Comparison of ENCODE assay signal across 2 cellular contexts in the genomic region with DNA sequence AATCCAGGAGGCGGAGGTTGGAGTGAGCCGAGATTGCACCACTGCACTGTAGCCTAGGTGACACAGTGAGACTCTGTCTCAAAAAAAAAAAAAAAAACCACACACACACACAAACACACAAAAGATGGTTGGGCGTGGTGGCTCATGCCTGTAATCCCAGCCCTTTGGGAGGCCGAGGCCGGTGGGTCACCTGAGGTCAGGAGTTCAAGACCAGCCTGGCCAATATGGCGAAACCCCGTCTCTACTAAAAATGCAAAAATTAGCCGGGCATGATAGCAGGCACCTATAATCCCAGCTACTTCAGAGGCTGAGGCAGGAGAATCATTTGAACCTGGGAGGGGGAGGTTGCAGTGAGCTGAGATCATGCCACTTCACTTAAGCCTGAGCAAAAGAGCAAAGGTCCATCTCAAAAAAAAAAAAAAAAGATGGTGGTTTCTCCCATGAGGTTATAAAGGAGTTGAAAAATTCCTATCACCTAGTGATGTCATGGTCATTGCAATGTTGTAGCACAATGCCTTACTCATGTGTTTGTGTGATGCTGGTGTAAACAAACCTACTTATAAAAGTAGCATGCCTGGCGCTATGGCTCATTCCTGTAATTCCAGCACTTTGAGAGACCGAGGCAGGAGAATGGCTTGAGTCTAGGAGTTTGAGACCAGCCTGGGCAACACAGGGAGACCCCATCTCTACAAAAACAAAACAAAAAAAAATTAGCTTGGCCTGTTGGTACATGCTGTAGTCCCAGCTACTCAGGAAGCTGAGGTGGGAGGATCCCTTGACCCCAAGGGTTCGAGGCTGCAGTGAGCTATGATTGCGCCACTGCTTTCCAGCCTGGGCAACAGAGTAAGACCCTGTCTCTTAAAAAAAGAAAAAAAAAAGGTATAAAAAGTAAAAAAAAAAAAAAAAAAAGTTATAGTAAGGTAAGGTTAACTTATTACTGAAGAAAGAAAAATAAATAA.
TF ChIP-seq lines count a peak whose summit lies in the region.
"Not testable (repeated sequence)": the region's sequence is repeated elsewhere in the genome, so short reads cannot be mapped to it uniquely, and the experiment has no call there.

No MANE protein-coding gene starts in this region.

TF ChIP-seq in A549, 52 proteins besides CTCF, POLR2A, EP300 and RAD21:
- not testable (repeated sequence) for TF ChIP-seq FOSL2 (IDR thresholded peaks at IDR 0.05)
- TF ChIP-seq FOSL2 (CRISPR knock-in tag; IDR thresholded peaks at IDR 0.05) (peak; percentile 78), CEBPB (IDR thresholded peaks at IDR 0.05) (peak in 1 of 2 experiments; percentile 53; a peak in 2 of 4 replicates), RARB (CRISPR knock-in tag; IDR thresholded peaks at IDR 0.05) (0 out of 2 replicates have a peak, but pooled peaks have one; percentile 9), GATA3 (IDR thresholded peaks at IDR 0.05; ENCODE audit: borderline replicate concordance) (peak; percentile 52; the same call in 1 of the 2 replicates)

TF ChIP-seq in HepG2, 621 proteins besides CTCF, POLR2A, EP300 and RAD21:
- TF ChIP-seq NCOR1 (IDR thresholded peaks at IDR 0.05; ENCODE audit: borderline replicate concordance, low read length): peak; percentile 50; the same call in 1 of the 2 replicates
- TF ChIP-seq REPIN1 (CRISPR knock-in tag; IDR thresholded peaks at IDR 0.05; ENCODE audit: borderline replicate concordance, low read depth): 0 out of 2 replicates have a peak, but pooled peaks have one; percentile 34
- peak; percentile 74 for TF ChIP-seq CREB1 (IDR thresholded peaks at IDR 0.05)
- TF ChIP-seq CREB1 (CRISPR knock-in tag; IDR thresholded peaks at IDR 0.05); ATF7 (CRISPR knock-in tag; IDR thresholded peaks at IDR 0.05); SOX6 (IDR thresholded peaks at IDR 0.05): not testable (repeated sequence)
- TF ChIP-seq FOSL2 (CRISPR knock-in tag; IDR thresholded peaks at IDR 0.05): peak; percentile 32; the same call in 1 of the 2 replicates
- 0 out of 2 replicates have a peak, but pooled peaks have one; percentile 39 for TF ChIP-seq ARID2 (CRISPR knock-in tag; IDR thresholded peaks at IDR 0.05; ENCODE audit: borderline replicate concordance)
- TF ChIP-seq ATF7 (IDR thresholded peaks at IDR 0.05): peak; percentile 69
- TF ChIP-seq NR2F1 (CRISPR knock-in tag; IDR thresholded peaks at IDR 0.05): peak in 1 of 2 experiments; percentile 59; a peak in 1 of 4 replicates
- peak; percentile 21; the same call in 1 of the 2 replicates for TF ChIP-seq RFX1 (IDR thresholded peaks at IDR 0.05)
- TF ChIP-seq RXRA (CRISPR knock-in tag; IDR thresholded peaks at IDR 0.05): 0 out of 2 replicates have a peak, but pooled peaks have one; percentile 18
- peak; percentile 35; the same call in 1 of the 2 replicates for TF ChIP-seq NR2C2 (CRISPR knock-in tag; IDR thresholded peaks at IDR 0.05; ENCODE audit: borderline replicate concordance)
- 0 out of 2 replicates have a peak, but pooled peaks have one; percentile 11 for TF ChIP-seq HOXA3 (CRISPR knock-in tag; IDR thresholded peaks at IDR 0.05)
- 0 out of 2 replicates have a peak, but pooled peaks have one; percentile 72 for TF ChIP-seq FOXP1 (IDR thresholded peaks at IDR 0.05)
- TF ChIP-seq FOXP1 (CRISPR knock-in tag; IDR thresholded peaks at IDR 0.05): peak; percentile 56
- TF ChIP-seq ZNF121 (CRISPR knock-in tag; IDR thresholded peaks at IDR 0.05): peak; percentile 89
- TF ChIP-seq FOXK2 (IDR thresholded peaks at IDR 0.05): 0 out of 2 replicates have a peak, but pooled peaks have one; percentile 26
- TF ChIP-seq, protein P1, sequence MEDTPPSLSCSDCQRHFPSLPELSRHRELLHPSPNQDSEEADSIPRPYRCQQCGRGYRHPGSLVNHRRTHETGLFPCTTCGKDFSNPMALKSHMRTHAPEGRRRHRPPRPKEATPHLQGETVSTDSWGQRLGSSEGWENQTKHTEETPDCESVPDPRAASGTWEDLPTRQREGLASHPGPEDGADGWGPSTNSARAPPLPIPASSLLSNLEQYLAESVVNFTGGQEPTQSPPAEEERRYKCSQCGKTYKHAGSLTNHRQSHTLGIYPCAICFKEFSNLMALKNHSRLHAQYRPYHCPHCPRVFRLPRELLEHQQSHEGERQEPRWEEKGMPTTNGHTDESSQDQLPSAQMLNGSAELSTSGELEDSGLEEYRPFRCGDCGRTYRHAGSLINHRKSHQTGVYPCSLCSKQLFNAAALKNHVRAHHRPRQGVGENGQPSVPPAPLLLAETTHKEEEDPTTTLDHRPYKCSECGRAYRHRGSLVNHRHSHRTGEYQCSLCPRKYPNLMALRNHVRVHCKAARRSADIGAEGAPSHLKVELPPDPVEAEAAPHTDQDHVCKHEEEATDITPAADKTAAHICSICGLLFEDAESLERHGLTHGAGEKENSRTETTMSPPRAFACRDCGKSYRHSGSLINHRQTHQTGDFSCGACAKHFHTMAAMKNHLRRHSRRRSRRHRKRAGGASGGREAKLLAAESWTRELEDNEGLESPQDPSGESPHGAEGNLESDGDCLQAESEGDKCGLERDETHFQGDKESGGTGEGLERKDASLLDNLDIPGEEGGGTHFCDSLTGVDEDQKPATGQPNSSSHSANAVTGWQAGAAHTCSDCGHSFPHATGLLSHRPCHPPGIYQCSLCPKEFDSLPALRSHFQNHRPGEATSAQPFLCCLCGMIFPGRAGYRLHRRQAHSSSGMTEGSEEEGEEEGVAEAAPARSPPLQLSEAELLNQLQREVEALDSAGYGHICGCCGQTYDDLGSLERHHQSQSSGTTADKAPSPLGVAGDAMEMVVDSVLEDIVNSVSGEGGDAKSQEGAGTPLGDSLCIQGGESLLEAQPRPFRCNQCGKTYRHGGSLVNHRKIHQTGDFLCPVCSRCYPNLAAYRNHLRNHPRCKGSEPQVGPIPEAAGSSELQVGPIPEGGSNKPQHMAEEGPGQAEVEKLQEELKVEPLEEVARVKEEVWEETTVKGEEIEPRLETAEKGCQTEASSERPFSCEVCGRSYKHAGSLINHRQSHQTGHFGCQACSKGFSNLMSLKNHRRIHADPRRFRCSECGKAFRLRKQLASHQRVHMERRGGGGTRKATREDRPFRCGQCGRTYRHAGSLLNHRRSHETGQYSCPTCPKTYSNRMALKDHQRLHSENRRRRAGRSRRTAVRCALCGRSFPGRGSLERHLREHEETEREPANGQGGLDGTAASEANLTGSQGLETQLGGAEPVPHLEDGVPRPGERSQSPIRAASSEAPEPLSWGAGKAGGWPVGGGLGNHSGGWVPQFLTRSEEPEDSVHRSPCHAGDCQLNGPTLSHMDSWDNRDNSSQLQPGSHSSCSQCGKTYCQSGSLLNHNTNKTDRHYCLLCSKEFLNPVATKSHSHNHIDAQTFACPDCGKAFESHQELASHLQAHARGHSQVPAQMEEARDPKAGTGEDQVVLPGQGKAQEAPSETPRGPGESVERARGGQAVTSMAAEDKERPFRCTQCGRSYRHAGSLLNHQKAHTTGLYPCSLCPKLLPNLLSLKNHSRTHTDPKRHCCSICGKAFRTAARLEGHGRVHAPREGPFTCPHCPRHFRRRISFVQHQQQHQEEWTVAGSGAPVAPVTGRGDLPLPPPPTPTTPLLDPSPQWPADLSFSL (CRISPR knock-in tag; IDR thresholded peaks at IDR 0.05): peak; percentile 82
- TF ChIP-seq FOXK1 (CRISPR knock-in tag; IDR thresholded peaks at IDR 0.05; ENCODE audit: borderline replicate concordance, low read depth): 0 out of 2 replicates have a peak, but pooled peaks have one; percentile 29
- TF ChIP-seq KDM1A (CRISPR knock-in tag; IDR thresholded peaks at IDR 0.05): 0 out of 2 replicates have a peak, but pooled peaks have one; percentile 12
- TF ChIP-seq ZMYM2 (CRISPR knock-in tag; IDR thresholded peaks at IDR 0.05): 0 out of 2 replicates have a peak, but pooled peaks have one; percentile 45
- peak; percentile 7 for TF ChIP-seq YY1 (IDR thresholded peaks at IDR 0.05; ENCODE audit: insufficient read depth, insufficient replicate concordance, low read depth, low read length)
- TF ChIP-seq SOX6 (CRISPR knock-in tag; IDR thresholded peaks at IDR 0.05): peak; percentile 43
- TF ChIP-seq, protein P2, sequence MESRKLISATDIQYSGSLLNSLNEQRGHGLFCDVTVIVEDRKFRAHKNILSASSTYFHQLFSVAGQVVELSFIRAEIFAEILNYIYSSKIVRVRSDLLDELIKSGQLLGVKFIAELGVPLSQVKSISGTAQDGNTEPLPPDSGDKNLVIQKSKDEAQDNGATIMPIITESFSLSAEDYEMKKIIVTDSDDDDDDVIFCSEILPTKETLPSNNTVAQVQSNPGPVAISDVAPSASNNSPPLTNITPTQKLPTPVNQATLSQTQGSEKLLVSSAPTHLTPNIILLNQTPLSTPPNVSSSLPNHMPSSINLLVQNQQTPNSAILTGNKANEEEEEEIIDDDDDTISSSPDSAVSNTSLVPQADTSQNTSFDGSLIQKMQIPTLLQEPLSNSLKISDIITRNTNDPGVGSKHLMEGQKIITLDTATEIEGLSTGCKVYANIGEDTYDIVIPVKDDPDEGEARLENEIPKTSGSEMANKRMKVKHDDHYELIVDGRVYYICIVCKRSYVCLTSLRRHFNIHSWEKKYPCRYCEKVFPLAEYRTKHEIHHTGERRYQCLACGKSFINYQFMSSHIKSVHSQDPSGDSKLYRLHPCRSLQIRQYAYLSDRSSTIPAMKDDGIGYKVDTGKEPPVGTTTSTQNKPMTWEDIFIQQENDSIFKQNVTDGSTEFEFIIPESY (CRISPR knock-in tag; IDR thresholded peaks at IDR 0.05): peak; percentile 27; the same call in 1 of the 2 replicates
- peak; percentile 36 for TF ChIP-seq TEAD3 (CRISPR knock-in tag; optimal IDR thresholded peaks at IDR 0.05; ENCODE audit: borderline replicate concordance)
- TF ChIP-seq CEBPG (CRISPR knock-in tag; IDR thresholded peaks at IDR 0.05): 0 out of 2 replicates have a peak, but pooled peaks have one; percentile 9
- TF ChIP-seq, protein P3, sequence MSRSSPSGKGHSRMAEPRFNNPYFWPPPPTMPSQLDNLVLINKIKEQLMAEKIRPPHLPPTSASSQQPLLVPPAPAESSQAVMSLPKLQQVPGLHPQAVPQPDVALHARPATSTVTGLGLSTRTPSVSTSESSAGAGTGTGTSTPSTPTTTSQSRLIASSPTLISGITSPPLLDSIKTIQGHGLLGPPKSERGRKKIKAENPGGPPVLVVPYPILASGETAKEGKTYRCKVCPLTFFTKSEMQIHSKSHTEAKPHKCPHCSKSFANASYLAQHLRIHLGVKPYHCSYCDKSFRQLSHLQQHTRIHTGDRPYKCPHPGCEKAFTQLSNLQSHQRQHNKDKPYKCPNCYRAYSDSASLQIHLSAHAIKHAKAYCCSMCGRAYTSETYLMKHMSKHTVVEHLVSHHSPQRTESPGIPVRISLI (CRISPR knock-in tag; IDR thresholded peaks at IDR 0.05; ENCODE audit: borderline replicate concordance): peak; percentile 85
- TF ChIP-seq CEBPB (IDR thresholded peaks at IDR 0.05; ENCODE audit: borderline replicate concordance, low read depth, low read length): 0 out of 2 replicates have a peak, but pooled peaks have one; percentile 19
- peak; percentile 84 for TF ChIP-seq ZBTB21 (CRISPR knock-in tag; IDR thresholded peaks at IDR 0.05)
